ENCODE assay signal across 18 cellular contexts in genomic region chr2:119630121-119630520, GRCh38. TPM values are rescaled to one million over a fixed set of nuclear protein-coding genes. Genes with fewer than 3 reads are reported as not detected.
"Had no signal": no experiment of that assay in that cellular context is flagged by ENCODE, and none has a peak within 500 bp of the region (broad histone marks: within the 10 kb centered on the region; RNA-seq: fewer than 3 reads in every experiment).

No MANE protein-coding gene starts in this region.

- H3K4me3 ChIP-seq: ascending aorta, colonic mucosa, hepatocyte, smooth muscle cell, thoracic aorta had no signal

- H3K9ac ChIP-seq: parathyroid adenoma had no signal

- H3K4me2 ChIP-seq: hepatocyte, smooth muscle cell had no signal

- H3K27ac ChIP-seq: ascending aorta, colonic mucosa, foreskin keratinocyte, hepatocyte, neutrophil, parathyroid adenoma, thoracic aorta, WERI-Rb-1 had no signal

- H3K9me3 ChIP-seq: ascending aorta, colonic mucosa, neutrophil, thoracic aorta had no signal

- ATAC-seq: activated T-cell treated with anti-CD3 and anti-CD28 coated beads, Interleukin-2, amount 50 U/mL, for 72 hours; foreskin keratinocyte; naive thymus-derived CD8-positive, alpha-beta T cell; sciatic nerve had no signal

- H3K36me3 ChIP-seq: ascending aorta, colonic mucosa, neutrophil, thoracic aorta, WERI-Rb-1 had no signal

- H2AFZ ChIP-seq: hepatocyte, parathyroid adenoma had no signal

- H3K4me1 ChIP-seq: ascending aorta, colonic mucosa, foreskin keratinocyte, parathyroid adenoma had no signal

- DNase-seq: activated CD4-positive, alpha-beta T cell treated with anti-CD3 and anti-CD28 coated beads for 1 hour; activated CD4-positive, alpha-beta T cell treated with anti-CD3 and anti-CD28 coated beads, Interleukin-2, amount 50 U/mL, for 4 hours; activated effector memory CD4-positive, alpha-beta T cell treated with anti-CD3 and anti-CD28 coated beads, Interleukin-2, amount 50 U/mL, for 16 hours; activated naive CD4-positive, alpha-beta T cell treated with anti-CD3 and anti-CD28 coated beads, Interleukin-2, amount 50 U/mL, for 16 hours; activated T-cell treated with anti-CD3 and anti-CD28 coated beads, Interleukin-2, amount 50 U/mL, for 72 hours; colonic mucosa; foreskin keratinocyte; mesendoderm; naive thymus-derived CD8-positive, alpha-beta T cell; stimulated activated CD4-positive, alpha-beta T cell treated with anti-CD3 and anti-CD28 coated beads, Interleukin-4, amount 100 ng/mL, for 1 hour; WERI-Rb-1 had no signal

- H3K27me3 ChIP-seq: ascending aorta, colonic mucosa, foreskin keratinocyte, hepatocyte, neutrophil had no signal

RNA-seq across cellular contexts. Expression of gene TMEM177, which starts 48.9 kb away (rescaled TPM):
- total RNA-seq: ascending aorta had no signal
